1 cellular context compared by ENCODE assay signal in genomic region chr2:71313016-71313766, GRCh38.
TF ChIP-seq lines count a peak whose summit lies in the region.

No MANE protein-coding gene starts in this region.

TF ChIP-seq in SK-N-SH treated with all-trans-retinoic acid at 6 μM for 48 hours, 23 proteins besides CTCF, POLR2A, EP300 and RAD21 (continued from another document):
- TF ChIP-seq, protein P1, sequence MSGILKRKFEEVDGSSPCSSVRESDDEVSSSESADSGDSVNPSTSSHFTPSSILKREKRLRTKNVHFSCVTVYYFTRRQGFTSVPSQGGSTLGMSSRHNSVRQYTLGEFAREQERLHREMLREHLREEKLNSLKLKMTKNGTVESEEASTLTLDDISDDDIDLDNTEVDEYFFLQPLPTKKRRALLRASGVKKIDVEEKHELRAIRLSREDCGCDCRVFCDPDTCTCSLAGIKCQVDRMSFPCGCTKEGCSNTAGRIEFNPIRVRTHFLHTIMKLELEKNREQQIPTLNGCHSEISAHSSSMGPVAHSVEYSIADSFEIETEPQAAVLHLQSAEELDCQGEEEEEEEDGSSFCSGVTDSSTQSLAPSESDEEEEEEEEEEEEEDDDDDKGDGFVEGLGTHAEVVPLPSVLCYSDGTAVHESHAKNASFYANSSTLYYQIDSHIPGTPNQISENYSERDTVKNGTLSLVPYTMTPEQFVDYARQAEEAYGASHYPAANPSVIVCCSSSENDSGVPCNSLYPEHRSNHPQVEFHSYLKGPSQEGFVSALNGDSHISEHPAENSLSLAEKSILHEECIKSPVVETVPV (CRISPR knock-in tag; IDR thresholded peaks at IDR 0.05): no peak
